Comparison of ENCODE assay signal across 29 cellular contexts in genomic region chr12:70008944-70009343, GRCh38.
DNase-seq lines count a peak whose midpoint lies in the region; ATAC-seq and TF ChIP-seq lines count a peak whose summit lies in the region.
"Had no signal": no experiment of that assay in that cellular context is flagged by ENCODE, and none has a peak within 500 bp of the region (broad histone marks: within the 10 kb centered on the region; RNA-seq: fewer than 3 reads in every experiment).

No MANE protein-coding gene starts in this region.

- no peak overlapping the region for H3K27ac ChIP-seq in HEK293 (ENCODE audit: extremely low read depth, low read depth, low read length)
- H3K27ac ChIP-seq: 22Rv1; A549; BLaER1; BLaER1 treated with 17β-estradiol and CSF1 and Interleukin-3, amounts not matched to agents 10 nM and 100 nM; C4-2B had no signal

- no peak overlapping the region for H3K4me3 ChIP-seq in HEK293 (ENCODE audit: low read depth, low read length)
- H3K4me3 ChIP-seq: A549; BLaER1; BLaER1 treated with 17β-estradiol and CSF1 and Interleukin-3, amounts not matched to agents 10 nM and 100 nM had no signal

- TF ChIP-seq CTCF in HEK293 (tag by site-specific recombination; IDR thresholded peaks at IDR 0.05) = no peak

- peak; percentile 66 for DNase-seq in OCI-M1 (lab: John Stamatoyannopoulos, UW)
- DNase-seq in left ventricle myocardium superior = no peak
- DNase-seq in NCI-H524 treated with DMSO at 0.1 percent for 48 hours (lab: John Stamatoyannopoulos, UW) = no peak
- DNase-seq: 8988T; ACHN; AML-193; BE2C; C1 segment of cervical spinal cord; Caco-2; Calu3; CD4-positive, alpha-beta memory T cell; CD4-positive, alpha-beta T cell; CD4-positive, CD25-positive, alpha-beta regulatory T cell; CD8-positive, alpha-beta memory T cell; CD8-positive, alpha-beta T cell; COR-L47; DMS 273 treated with DMSO at 0.1 percent for 48 hours; DMS153; DMS53; DMS79; DMS79 treated with DMSO at 0.1 percent for 48 hours; DND-41; EL had no signal

- no peaks in the 10 kb centered on the region for H3K4me1 ChIP-seq in HEK293 (ENCODE audit: control insufficient read depth, insufficient read depth, low read length)
- H3K4me1 ChIP-seq: A549; BE2C; BLaER1; BLaER1 treated with 17β-estradiol and CSF1 and Interleukin-3, amounts not matched to agents 10 nM and 100 nM; Caco-2 had no signal

- ATAC-seq in left ventricle myocardium superior = no peak
- ATAC-seq: A549; CD8-positive, alpha-beta T cell had no signal

- H3K36me3 ChIP-seq in HEK293 (ENCODE audit: control insufficient read depth in 2 of 2, insufficient read depth in 1 of 2, low read length in 2 of 2) = no peaks in the 10 kb centered on the region
- H3K36me3 ChIP-seq: BE2C; BLaER1; BLaER1 treated with 17β-estradiol and CSF1 and Interleukin-3, amounts not matched to agents 10 nM and 100 nM had no signal

- POLR2A ChIA-PET in HEK293 (lab: Yijun Ruan, JAX) = no interaction called here

- intact Hi-C loops in left ventricle myocardium superior (cut with micrococcal nuclease) = no loop called here

- CTCF ChIA-PET in HEK293 (lab: Yijun Ruan, JAX) = no interaction called here

- H3K9me3 ChIP-seq in HEK293 (ENCODE audit: control insufficient read depth, insufficient read depth, low read depth, low read length) = no peaks in the 10 kb centered on the region
- H3K9me3 ChIP-seq: BE2C had no signal

TF ChIP-seq in HEK293, 187 proteins besides CTCF, POLR2A, EP300 and RAD21:
- peak; percentile 75; the same call in 1 of the 2 replicates for TF ChIP-seq TRIM28 (IDR thresholded peaks at IDR 0.05; ENCODE audit: borderline replicate concordance, low read length)
- no peak for TF ChIP-seq ZNF544 (tag by site-specific recombination; IDR thresholded peaks at IDR 0.05)
- TF ChIP-seq ZNF76 (tag by site-specific recombination; IDR thresholded peaks at IDR 0.05; ENCODE audit: borderline replicate concordance, low read depth) = no peak
- TF ChIP-seq ZNF701 (tag by site-specific recombination; IDR thresholded peaks at IDR 0.05) = no peak
- TF ChIP-seq ZBTB21 (tag by site-specific recombination; IDR thresholded peaks at IDR 0.05) = no peak
- TF ChIP-seq ZFP41 (tag by site-specific recombination; IDR thresholded peaks at IDR 0.05; ENCODE audit: borderline replicate concordance) = no peak
- no peak for TF ChIP-seq ZNF677 (tag by site-specific recombination; IDR thresholded peaks at IDR 0.05)
- TF ChIP-seq ZNF558 (tag by site-specific recombination; IDR thresholded peaks at IDR 0.05) = no peak
- TF ChIP-seq ATF2 (tag by site-specific recombination; IDR thresholded peaks at IDR 0.05; ENCODE audit: low read depth) = no peak
- TF ChIP-seq EGR2 (tag by site-specific recombination; IDR thresholded peaks at IDR 0.05; ENCODE audit: low read depth) = no peak
- no peak for TF ChIP-seq ZNF776 (tag by site-specific recombination; IDR thresholded peaks at IDR 0.05; ENCODE audit: borderline replicate concordance)
- no peak for TF ChIP-seq ZNF501 (tag by site-specific recombination; IDR thresholded peaks at IDR 0.05)
- peak; percentile 83 for TF ChIP-seq SETDB1 (IDR thresholded peaks at IDR 0.05; ENCODE audit: insufficient read length, low read length)
- TF ChIP-seq ZNF148 (tag by site-specific recombination; IDR thresholded peaks at IDR 0.05; ENCODE audit: borderline replicate concordance) = no peak
- no peak for TF ChIP-seq ZEB2 (tag by site-specific recombination; IDR thresholded peaks at IDR 0.05)
